11 cellular contexts compared by ENCODE assay signal in genomic region chr15:40770147-40770721, GRCh38. TPM values are rescaled to one million over a fixed set of nuclear protein-coding genes. Genes with fewer than 3 reads are reported as not detected.
DNase-seq lines count a peak whose midpoint lies in the region; ATAC-seq, FAIRE-seq and TF ChIP-seq lines count a peak whose summit lies in the region.
"Had no signal": no experiment of that assay in that cellular context is flagged by ENCODE, and none has a peak within 500 bp of the region (broad histone marks: within the 10 kb centered on the region; RNA-seq: fewer than 3 reads in every experiment).

No MANE protein-coding gene starts in this region.

- CTCF ChIA-PET in K562 (lab: Yijun Ruan, JAX; ENCODE audit: low intra/inter-chr PET ratio), result no interaction called here

- H4K20me1 ChIP-seq in K562 (replicated peaks; ENCODE audit: control insufficient read depth, insufficient read depth, low read length), result no peaks in the 10 kb centered on the region; the same call in none of the 2 replicates

- POLR2A ChIA-PET in K562 (lab: Yijun Ruan, JAX), result interaction anchor here (0.6 to 1.1 kb wide), 5 partner anchors 10 to 103 kb away, joined by 3 to 4 read pairs (median 4); no protein-coding TSS in a partner anchor

- H3K36me3 ChIP-seq in K562 (ENCODE audit: control insufficient read depth, insufficient read depth, low read length), result peaks cover 41% of the 10 kb centered on the region; the same call in 2 of the 3 replicates

- no peak overlapping the region for H3K4me2 ChIP-seq in K562 (ENCODE audit: insufficient read depth, low read length)

- peaks cover 17 to 50% of the 10 kb centered on the region in 2 experiments; a peak in 4 of 5 replicates for H3K4me1 ChIP-seq in K562 (replicated peaks in 1 of 2; ENCODE audit: control insufficient read depth in 2 of 2, insufficient read depth in 2 of 2, low read length in 2 of 2)

- ATAC-seq in HG02642 (IDR thresholded peaks at IDR 0.05; ENCODE audit: poor library complexity, unreplicated experiment) (peak; percentile 7), K562 (no peak), GM21360 (IDR thresholded peaks at IDR 0.05; ENCODE audit: unreplicated experiment) (no peak), GM21526 (IDR thresholded peaks at IDR 0.05; ENCODE audit: low FRiP score, unreplicated experiment) (no peak)

- no peak for TF ChIP-seq CTCF in K562 (IDR thresholded peaks at IDR 0.05 in 2 of 3, conservative IDR thresholded peaks at IDR 0.05 in 1 of 3; ENCODE audit: insufficient read depth in 2 of 3, low read depth in 1 of 3, low read length in 3 of 3)
- TF ChIP-seq CTCF in D721Med (IDR thresholded peaks at IDR 0.05; ENCODE audit: insufficient read depth, missing control alignments), result no peak

- peak; percentile 67 for DNase-seq in DMS 273 (lab: John Stamatoyannopoulos, UW; ENCODE audit: unreplicated experiment)
- DNase-seq in K562 (ENCODE audit: extremely low read depth in 1 of 4, low spot score in 3 of 4), result no peak
- DNase-seq in myocyte (ENCODE audit: low read depth), result peak; percentile 89
- no peak for DNase-seq in Ammon's horn (ENCODE audit: low spot score)
- no peak for DNase-seq in D721Med (ENCODE audit: insufficient read length, low spot score)

- TF ChIP-seq RAD21 in K562 (CRISPR knock-in tag; conservative IDR thresholded peaks at IDR 0.05 in 1 of 2, IDR thresholded peaks at IDR 0.05 in 1 of 2), result no peak

- in situ Hi-C loops in K562 (cut with MboI), result no loop called here

- H3K27me3 ChIP-seq in K562 (ENCODE audit: control insufficient read depth in 2 of 2, insufficient read depth in 2 of 2, low read length in 2 of 2), result no peaks in the 10 kb centered on the region
- H3K27me3 ChIP-seq: pancreas had no signal

- WGBS in K562 (ENCODE audit: insufficient coverage, low coverage, missing lambda C conversion rate), result 84% methylated on average over 16 of the region's 17 CpGs

- H3K79me2 ChIP-seq in K562 (ENCODE audit: control insufficient read depth, insufficient read depth, low read length), result no peaks in the 10 kb centered on the region

- no peak overlapping the region for H3K27ac ChIP-seq in K562 (ENCODE audit: extremely low read depth, low read depth, low read length)

- no peak overlapping the region for H2AFZ ChIP-seq in K562 (ENCODE audit: low read depth, low read length)

- no peak for FAIRE-seq in K562 (lab: Jason Lieb, UNC)
- FAIRE-seq in D721Med (lab: Jason Lieb, UNC), result no peak
- FAIRE-seq: endometrium, pancreas had no signal

- no peaks in the 10 kb centered on the region for H3K9me3 ChIP-seq in K562 (replicated peaks; ENCODE audit: control insufficient read depth, insufficient read depth, low read depth, low read length)
- H3K9me3 ChIP-seq: pancreas had no signal

- no TSS peak for BruUV-seq in K562 (replicated peaks; lab: Mats Ljungman, UMichigan)

- peak overlapping the region in 1 of 2 experiments; percentile 68; a peak in 2 of 4 replicates for H3K9ac ChIP-seq in K562 (ENCODE audit: insufficient read depth in 1 of 2, low read depth in 2 of 2, low read length in 2 of 2)

- H3K4me3 ChIP-seq in K562, result no peak overlapping the region
- H3K4me3 ChIP-seq: pancreas had no signal

- no peak for TF ChIP-seq POLR2A in K562 (conservative IDR thresholded peaks at IDR 0.05)

- TF ChIP-seq EP300 in K562 (IDR thresholded peaks at IDR 0.05; ENCODE audit: low read length), result no peak

- intact Hi-C loops in K562 (cut with micrococcal nuclease), result no loop called here

- H3K9me1 ChIP-seq in K562 (ENCODE audit: control insufficient read depth, insufficient read depth, low read length), result no peaks in the 10 kb centered on the region

RNA-seq across cellular contexts. Expression of gene C15orf62, which starts 0.5 kb away (rescaled TPM):
- total RNA-seq in K562 (2011; cell fraction: chromatin; rRNA removed; ENCODE audit: low replicate concordance), result 0.51 and 0.67 TPM in 2 replicates
- 0.39 and 0.50 TPM in 2 replicates for total RNA-seq in K562 (2011; cell fraction: nucleolus; rRNA removed)
- total RNA-seq in K562 (2011; cell fraction: nucleoplasm; rRNA removed), result 0.22 TPM in 1 of 2 replicates, not detected in the other
- total RNA-seq in K562 (2014; rRNA removed), result 0.29 and 0.36 TPM in 2 replicates
- 0.22 and 0.29 TPM in 2 replicates for total RNA-seq in K562 (2014; rRNA removed; fragmentation: Illumina TruSeq; extraction: Trizol)
- total RNA-seq in K562 (2015; rRNA removed; fragmentation: Illumina TruSeq; extraction: Trizol), result 0.57 and 0.76 TPM in 2 replicates
- 0.40 and 0.45 TPM in 2 replicates for total RNA-seq in K562 (2021)
- 0.08 and 0.20 TPM in 2 replicates for polyA plus RNA-seq in K562 (2011; rRNA removed)
- polyA plus RNA-seq in K562 (2011; cell fraction: cytosol; rRNA removed), result 0.12 and 0.15 TPM in 2 replicates
- polyA plus RNA-seq in K562 (2011; cell fraction: nucleus; rRNA removed), result 0.24 and 0.34 TPM in 2 replicates
- polyA plus RNA-seq in K562 (2012), result 1.0 and 2.9 TPM in 2 replicates
- 0.28 and 0.31 TPM in 2 replicates for polyA plus RNA-seq in K562 (2014; fragmentation: Illumina TruSeq; extraction: Trizol)
- polyA plus RNA-seq in K562 (2014; fragmentation: Nextera tagmentation; extraction: Ambion mirVana), result under 1 TPM in 1 of 2 experiments, not detected in 1; 0.01 TPM
- polyA plus RNA-seq in K562 (2014; rRNA removed), result 0.17 and 0.32 TPM in 2 replicates
- 0.28 and 0.36 TPM in 2 replicates for polyA minus RNA-seq in K562 (2011; rRNA and poly(A)+ RNA removed)
- not detected in 2 replicates for polyA minus RNA-seq in K562 (2011; cell fraction: cytosol; rRNA and poly(A)+ RNA removed)
- 0.27 and 0.67 TPM in 2 replicates for polyA minus RNA-seq in K562 (2011; cell fraction: nucleus; rRNA and poly(A)+ RNA removed)
- total RNA-seq in myocyte, result not detected in 2 replicates
- polyA plus RNA-seq in myocyte (2012), result 1.4 TPM
- total RNA-seq: temporal lobe had no signal

RNA-seq across cellular contexts. Expression of gene GCHFR, which starts 6.4 kb away (rescaled TPM):
- 5.8 and 10.5 TPM in 2 replicates for total RNA-seq in K562 (2011; cell fraction: chromatin; rRNA removed; ENCODE audit: low replicate concordance)
- total RNA-seq in K562 (2011; cell fraction: nucleolus; rRNA removed), result 15.2 and 19.6 TPM in 2 replicates
- total RNA-seq in K562 (2011; cell fraction: nucleoplasm; rRNA removed), result 9.9 and 10.0 TPM in 2 replicates
- total RNA-seq in K562 (2014; rRNA removed), result 81.2 and 83.5 TPM in 2 replicates
- total RNA-seq in K562 (2014; rRNA removed; fragmentation: Illumina TruSeq; extraction: Trizol), result 5.3 and 8.7 TPM in 2 replicates
- 28.2 and 30.0 TPM in 2 replicates for total RNA-seq in K562 (2015; rRNA removed; fragmentation: Illumina TruSeq; extraction: Trizol)
- 31.9 and 37.3 TPM in 2 replicates for total RNA-seq in K562 (2021)
- polyA plus RNA-seq in K562 (2011; rRNA removed), result 20.8 and 33.6 TPM in 2 replicates
- polyA plus RNA-seq in K562 (2011; cell fraction: cytosol; rRNA removed), result 73.6 and 108 TPM in 2 replicates
- polyA plus RNA-seq in K562 (2011; cell fraction: nucleus; rRNA removed), result 19.7 and 25.2 TPM in 2 replicates
- polyA plus RNA-seq in K562 (2012), result 27.0 and 47.9 TPM in 2 replicates
- 16.0 and 25.7 TPM in 2 replicates for polyA plus RNA-seq in K562 (2014; fragmentation: Illumina TruSeq; extraction: Trizol)
- polyA plus RNA-seq in K562 (2014; fragmentation: Nextera tagmentation; extraction: Ambion mirVana), result 10 to 100 TPM; 10.1 to 18.2 TPM
- polyA plus RNA-seq in K562 (2014; rRNA removed), result 55.2 and 75.1 TPM in 2 replicates
- 4.2 and 5.4 TPM in 2 replicates for polyA minus RNA-seq in K562 (2011; rRNA and poly(A)+ RNA removed)
- 9.0 and 17.8 TPM in 2 replicates for polyA minus RNA-seq in K562 (2011; cell fraction: cytosol; rRNA and poly(A)+ RNA removed)
- 11.4 and 17.0 TPM in 2 replicates for polyA minus RNA-seq in K562 (2011; cell fraction: nucleus; rRNA and poly(A)+ RNA removed)
- total RNA-seq in myocyte, result 5.5 and 8.0 TPM in 2 replicates
- 2.7 TPM for polyA plus RNA-seq in myocyte (2012)

RNA-seq across cellular contexts. Expression of gene RMDN3, which starts 15.2 kb away (rescaled TPM):
- 63.2 and 82.7 TPM in 2 replicates for total RNA-seq in K562 (2011; cell fraction: chromatin; rRNA removed; ENCODE audit: low replicate concordance)
- 59.7 and 60.7 TPM in 2 replicates for total RNA-seq in K562 (2011; cell fraction: nucleolus; rRNA removed)
- total RNA-seq in K562 (2011; cell fraction: nucleoplasm; rRNA removed), result 60.9 and 71.7 TPM in 2 replicates
- 25.9 and 33.8 TPM in 2 replicates for total RNA-seq in K562 (2014; rRNA removed)
- total RNA-seq in K562 (2014; rRNA removed; fragmentation: Illumina TruSeq; extraction: Trizol), result 23.5 and 24.9 TPM in 2 replicates
- total RNA-seq in K562 (2015; rRNA removed; fragmentation: Illumina TruSeq; extraction: Trizol), result 25.4 and 26.4 TPM in 2 replicates
- total RNA-seq in K562 (2021), result 38.2 and 39.4 TPM in 2 replicates
- 28.9 and 32.7 TPM in 2 replicates for polyA plus RNA-seq in K562 (2011; rRNA removed)
- 22.9 and 23.4 TPM in 2 replicates for polyA plus RNA-seq in K562 (2011; cell fraction: cytosol; rRNA removed)
- 38.7 and 41.9 TPM in 2 replicates for polyA plus RNA-seq in K562 (2011; cell fraction: nucleus; rRNA removed)
- 32.4 and 38.8 TPM in 2 replicates for polyA plus RNA-seq in K562 (2012)
- 31.4 and 33.3 TPM in 2 replicates for polyA plus RNA-seq in K562 (2014; fragmentation: Illumina TruSeq; extraction: Trizol)
- polyA plus RNA-seq in K562 (2014; fragmentation: Nextera tagmentation; extraction: Ambion mirVana), result 1 to 10 TPM; 8.1 to 8.9 TPM
- 35.7 and 36.4 TPM in 2 replicates for polyA plus RNA-seq in K562 (2014; rRNA removed)
- polyA minus RNA-seq in K562 (2011; rRNA and poly(A)+ RNA removed), result 19.4 and 23.6 TPM in 2 replicates
- polyA minus RNA-seq in K562 (2011; cell fraction: cytosol; rRNA and poly(A)+ RNA removed), result 13.7 and 16.1 TPM in 2 replicates
- 13.3 and 25.8 TPM in 2 replicates for polyA minus RNA-seq in K562 (2011; cell fraction: nucleus; rRNA and poly(A)+ RNA removed)
- total RNA-seq in myocyte, result 22.2 and 25.5 TPM in 2 replicates
- 35.8 TPM for polyA plus RNA-seq in myocyte (2012)

RNA-seq across cellular contexts. Expression of gene ZFYVE19, which starts 36.7 kb away (rescaled TPM):
- 53.9 and 97.1 TPM in 2 replicates for total RNA-seq in K562 (2011; cell fraction: chromatin; rRNA removed; ENCODE audit: low replicate concordance)
- 55.0 and 62.4 TPM in 2 replicates for total RNA-seq in K562 (2011; cell fraction: nucleolus; rRNA removed)
- 34.8 and 43.8 TPM in 2 replicates for total RNA-seq in K562 (2011; cell fraction: nucleoplasm; rRNA removed)
- total RNA-seq in K562 (2014; rRNA removed) (13.1 and 20.8 TPM in 2 replicates), K562 (2014; rRNA removed; fragmentation: Illumina TruSeq; extraction: Trizol) (7.9 and 13.1 TPM in 2 replicates), K562 (2015; rRNA removed; fragmentation: Illumina TruSeq; extraction: Trizol) (20.7 and 22.5 TPM in 2 replicates), K562 (2021) (18.2 and 19.9 TPM in 2 replicates), myocyte (24.3 and 24.4 TPM in 2 replicates)
- polyA plus RNA-seq in K562 (2011; rRNA removed) (27.1 and 35.2 TPM in 2 replicates), K562 (2014; fragmentation: Illumina TruSeq; extraction: Trizol) (30.0 and 36.8 TPM in 2 replicates), K562 (2014; fragmentation: Nextera tagmentation; extraction: Ambion mirVana) (1 to 10 TPM; 1.5 to 3.6 TPM), K562 (2014; rRNA removed) (23.4 and 23.5 TPM in 2 replicates)
- polyA plus RNA-seq in K562 (2011; cell fraction: cytosol; rRNA removed), result 38.7 and 39.7 TPM in 2 replicates
- 105 TPM in 2 replicates for polyA plus RNA-seq in K562 (2011; cell fraction: nucleus; rRNA removed)
- polyA plus RNA-seq in K562 (2012), result 23.5 and 35.7 TPM in 2 replicates
- 22.6 and 25.2 TPM in 2 replicates for polyA minus RNA-seq in K562 (2011; rRNA and poly(A)+ RNA removed)
- polyA minus RNA-seq in K562 (2011; cell fraction: cytosol; rRNA and poly(A)+ RNA removed), result 11.4 and 13.7 TPM in 2 replicates
- polyA minus RNA-seq in K562 (2011; cell fraction: nucleus; rRNA and poly(A)+ RNA removed), result 22.2 and 27.5 TPM in 2 replicates
- polyA plus RNA-seq in myocyte (2012), result 16.6 TPM

RNA-seq across cellular contexts. Expression of gene DNAJC17, which starts 37.0 kb away (rescaled TPM):
- 52.2 and 75.8 TPM in 2 replicates for total RNA-seq in K562 (2011; cell fraction: chromatin; rRNA removed; ENCODE audit: low replicate concordance)
- 35.9 and 41.6 TPM in 2 replicates for total RNA-seq in K562 (2011; cell fraction: nucleolus; rRNA removed)
- 34.0 and 47.2 TPM in 2 replicates for total RNA-seq in K562 (2011; cell fraction: nucleoplasm; rRNA removed)
- 57.9 and 60.3 TPM in 2 replicates for total RNA-seq in K562 (2014; rRNA removed)
- 39.5 and 44.2 TPM in 2 replicates for total RNA-seq in K562 (2014; rRNA removed; fragmentation: Illumina TruSeq; extraction: Trizol)
- 58.4 and 61.5 TPM in 2 replicates for total RNA-seq in K562 (2015; rRNA removed; fragmentation: Illumina TruSeq; extraction: Trizol)
- 31.2 and 41.0 TPM in 2 replicates for total RNA-seq in K562 (2021)
- 33.8 and 37.9 TPM in 2 replicates for polyA plus RNA-seq in K562 (2011; rRNA removed)
- polyA plus RNA-seq in K562 (2011; cell fraction: cytosol; rRNA removed), result 38.9 and 62.7 TPM in 2 replicates
- polyA plus RNA-seq in K562 (2011; cell fraction: nucleus; rRNA removed), result 54.0 and 67.1 TPM in 2 replicates
- 31.6 and 35.7 TPM in 2 replicates for polyA plus RNA-seq in K562 (2012)
- polyA plus RNA-seq in K562 (2014; fragmentation: Illumina TruSeq; extraction: Trizol), result 51.3 and 68.6 TPM in 2 replicates
- 1 to 10 TPM; 2.4 to 9.1 TPM for polyA plus RNA-seq in K562 (2014; fragmentation: Nextera tagmentation; extraction: Ambion mirVana)
- 66.6 and 79.4 TPM in 2 replicates for polyA plus RNA-seq in K562 (2014; rRNA removed)
- 24.9 and 30.8 TPM in 2 replicates for polyA minus RNA-seq in K562 (2011; rRNA and poly(A)+ RNA removed)
- polyA minus RNA-seq in K562 (2011; cell fraction: cytosol; rRNA and poly(A)+ RNA removed), result 16.6 and 22.6 TPM in 2 replicates
- polyA minus RNA-seq in K562 (2011; cell fraction: nucleus; rRNA and poly(A)+ RNA removed), result 9.8 and 36.0 TPM in 2 replicates
- 17.9 and 51.4 TPM in 2 replicates for total RNA-seq in myocyte
- polyA plus RNA-seq in myocyte (2012), result 27.7 TPM

Comparison
In these comparisons a context has a peak if more than half of its experiments do, and no peak if none do; other contexts are left out.
1. DNase-seq: peak in DMS 273 (single experiment) and myocyte (single experiment); none in K562 (0 of 4), Ammon's horn (single experiment) and D721Med (single experiment).